7 cellular contexts compared by ENCODE assay signal in genomic region chr9:128066713-128067621, GRCh38. TPM values are rescaled to one million over a fixed set of nuclear protein-coding genes. Genes with fewer than 3 reads are reported as not detected.
DNase-seq lines count a peak whose midpoint lies in the region; ATAC-seq, FAIRE-seq and TF ChIP-seq lines count a peak whose summit lies in the region.

Gene NAIF1, minus strand, starts transcription at chr9:128067320. Its CDS starts 219 bp downstream, at chr9:128067101.

- peak in 2 of 3 donors; percentile 60 to 61 for TF ChIP-seq POLR2A in body of pancreas (IDR thresholded peaks at IDR 0.05)
- peak in 1 of 2 donors; percentile 51 for TF ChIP-seq POLR2A in sigmoid colon (IDR thresholded peaks at IDR 0.05)

- H3K9me3 ChIP-seq in body of pancreas = no peaks in the 10 kb centered on the region
- H3K9me3 ChIP-seq in sigmoid colon = no peaks in the 10 kb centered on the region

- FAIRE-seq in TTC549 (lab: Jason Lieb, UNC) = peak; percentile 95

- H3K27ac ChIP-seq in body of pancreas (peak within 1 kb of the TSS; percentile 96 to 100 (median 98)), sigmoid colon (peak within 1 kb of the TSS; percentile 96 to 100 (median 98))

- no peak for TF ChIP-seq EP300 in sigmoid colon (IDR thresholded peaks at IDR 0.05)

- peak in 1 of 7 experiments; percentile 20 for TF ChIP-seq CTCF in body of pancreas (IDR thresholded peaks at IDR 0.05)
- TF ChIP-seq CTCF in sigmoid colon (IDR thresholded peaks at IDR 0.05) = no peak

- H3K4me3 ChIP-seq in body of pancreas (peak within 1 kb of the TSS; percentile 66 to 86), sigmoid colon (peak within 1 kb of the TSS; percentile 75 to 93 (median 90))

- no peaks in the 10 kb centered on the region for H3K36me3 ChIP-seq in body of pancreas (replicated peaks in 1 of 2; ENCODE audit: insufficient read depth in 1 of 2, low read depth in 2 of 2)
- H3K36me3 ChIP-seq in sigmoid colon = peaks cover 0 to 17% (median 3%) of the 10 kb centered on the region in 4 donors

- DNase-seq in NCI-H2107 (lab: John Stamatoyannopoulos, UW) (peak; percentile 94), body of pancreas (peak; percentile 97 to 99 (median 98)), iPS DF 4.7 (ENCODE audit: extremely low read depth, low spot score) (peak; percentile 98), sigmoid colon (peak; percentile 99)

- H3K4me1 ChIP-seq in body of pancreas = peaks cover 49% of the 10 kb centered on the region
- H3K4me1 ChIP-seq in sigmoid colon = peaks cover 0 to 62% (median 44%) of the 10 kb centered on the region in 4 donors

- 9 to 27% methylated on average over 31 to 45 of the region's 53 CpGs for WGBS in body of pancreas, 2 donors
- 37 to 38% methylated on average over 53 of the region's 53 CpGs for WGBS in sigmoid colon, 2 donors

- ATAC-seq in GM18519 (IDR thresholded peaks at IDR 0.05; ENCODE audit: low FRiP score, unreplicated experiment) = peak; percentile 60
- peak; percentile 61 for ATAC-seq in HG03060 (IDR thresholded peaks at IDR 0.05; ENCODE audit: low read depth, unreplicated experiment)
- ATAC-seq in body of pancreas = peak; percentile 85

- intact Hi-C loops in body of pancreas (cut with DNase I) = no loop called here
- intact Hi-C loops in sigmoid colon (cut with DNase I) = no loop called here

- H3K27me3 ChIP-seq in body of pancreas = no peaks in the 10 kb centered on the region
- H3K27me3 ChIP-seq in sigmoid colon = no peaks in the 10 kb centered on the region

RNA-seq across cellular contexts. Expression of gene NAIF1, which starts in this region (rescaled TPM):
- total RNA-seq in body of pancreas = 1 to 10 TPM; 1.3 to 4.9 TPM
- total RNA-seq in sigmoid colon = 10 to 100 TPM in 1 of 4 donors, 1 to 10 TPM in 3; 5.5 to 10.7 (median 6.3) TPM
- polyA plus RNA-seq in sigmoid colon = 10 to 100 TPM in 1 of 3 donors, 1 to 10 TPM in 2; 8.4 to 11.0 (median 8.6) TPM

Comparison
In these comparisons a context has a peak if more than half of its experiments do, and no peak if none do; other contexts are left out.
1. Peak in every context shown above with its lines: DNase-seq, ATAC-seq, H3K4me3 ChIP-seq and H3K27ac ChIP-seq.